ENCODE assay signal across 13 cellular contexts in genomic region chr11:12801976-12802375, GRCh38.
A peak's percentile ranks its signal among the peaks of the same experiment; 100 is the strongest.
DNase-seq lines count a peak whose midpoint lies in the region; ATAC-seq, FAIRE-seq and TF ChIP-seq lines count a peak whose summit lies in the region.
"Had no signal": no experiment of that assay in that cellular context is flagged by ENCODE, and none has a peak within 500 bp of the region (broad histone marks: within the 10 kb centered on the region; RNA-seq: fewer than 3 reads in every experiment).

No MANE protein-coding gene starts in this region.

- no peak for TF ChIP-seq RAD21 in HepG2 (CRISPR knock-in tag; IDR thresholded peaks at IDR 0.05)

- dilution Hi-C loops in mammary epithelial cell (cut with HindIII; ENCODE audit: low sequenced_read_pairs): loop anchor here (5.0 kb wide), 2 partner anchors 60 to 385 kb away; no protein-coding TSS in a partner anchor

- no peaks in the 10 kb centered on the region for H3K27me3 Mint-ChIP-seq in nephron (ENCODE audit: low read depth)

- POLR2A ChIA-PET in HepG2 (lab: Yijun Ruan, JAX): interaction anchor here (2.9 kb wide), 1 partner anchor 43 kb away, joined by 19 read pairs; no protein-coding TSS in a partner anchor

- H3K79me2 ChIP-seq in HepG2 (ENCODE audit: insufficient read depth, low read length): peaks cover 40% of the 10 kb centered on the region
- H3K79me2 ChIP-seq in mammary epithelial cell (ENCODE audit: insufficient read depth, low read length): peaks cover 88% of the 10 kb centered on the region

- 0 out of 5 replicates have a peak, but pooled peaks cover 1 to 2% of the 10 kb centered on the region in 2 experiments for H3K36me3 ChIP-seq in HepG2 (replicated peaks in 1 of 2; ENCODE audit: control insufficient read depth in 1 of 2, insufficient read depth in 2 of 2, low read length in 2 of 2)
- no peaks in the 10 kb centered on the region for H3K36me3 ChIP-seq in right lobe of liver
- H3K36me3 ChIP-seq in mammary epithelial cell (ENCODE audit: insufficient read depth, low read length): no peaks in the 10 kb centered on the region

- H3K27me3 ChIP-seq in HepG2 (ENCODE audit: control insufficient read depth in 1 of 2, insufficient read depth in 2 of 2, low read length in 2 of 2) (no peaks in the 10 kb centered on the region), right lobe of liver (no peaks in the 10 kb centered on the region), mammary epithelial cell (ENCODE audit: insufficient read depth, low read length) (no peaks in the 10 kb centered on the region)

- no TSS peak for BruUV-seq in HepG2 (replicated peaks; lab: Mats Ljungman, UMichigan)
- BruUV-seq in mammary epithelial cell (replicated peaks; lab: Mats Ljungman, UMichigan): no TSS peak

- FAIRE-seq in HepG2 (lab: Jason Lieb, UNC): no peak
- FAIRE-seq: D721Med, urothelium cell line had no signal

- peaks cover 13% of the 10 kb centered on the region for H3K36me3 Mint-ChIP-seq in nephron (ENCODE audit: low read depth)
- H3K36me3 Mint-ChIP-seq: natural killer cell had no signal

- no peak for TF ChIP-seq CTCF in HepG2 (CRISPR knock-in tag; IDR thresholded peaks at IDR 0.05)
- no peak for TF ChIP-seq CTCF in right lobe of liver (IDR thresholded peaks at IDR 0.05)
- TF ChIP-seq CTCF in mammary epithelial cell (conservative IDR thresholded peaks at IDR 0.05 in 1 of 2, IDR thresholded peaks at IDR 0.05 in 1 of 2; ENCODE audit: extremely low read depth in 1 of 2, insufficient read depth in 1 of 2, low read depth in 1 of 2, low read length in 2 of 2): no peak
- TF ChIP-seq CTCF in nephron (IDR thresholded peaks at IDR 0.05; ENCODE audit: unreplicated experiment in 3 of 3): no peak

- H3K4me3 Mint-ChIP-seq in nephron: no peak overlapping the region
- H3K4me3 Mint-ChIP-seq: natural killer cell had no signal

- H3K4me2 ChIP-seq in HepG2 (ENCODE audit: low read depth, low read length) (peak overlapping the region; percentile 28; the same call in 1 of the 2 replicates), mammary epithelial cell (ENCODE audit: insufficient read depth, low read depth, low read length) (peak overlapping the region; percentile 55)

- intact Hi-C loops in HepG2 (cut with micrococcal nuclease; ENCODE audit: unreplicated experiment): loop anchor here (1.0 to 5.0 kb wide), 4 partner anchors 27 to 125 kb away; no protein-coding TSS in a partner anchor
- intact Hi-C loops in right lobe of liver (cut with DNase I): no loop called here
- intact Hi-C loops in mammary epithelial cell (cut with micrococcal nuclease): loop anchor here (1.0 to 5.0 kb wide), 4 partner anchors 31 to 390 kb away; partner anchors contain the start of gene TEAD1
- intact Hi-C loops in left colon (cut with DNase I, micrococcal nuclease): no loop called here

- TF ChIP-seq EP300 in HepG2 (IDR thresholded peaks at IDR 0.05; ENCODE audit: low read depth in 2 of 2, low read length in 2 of 2): no peak
- TF ChIP-seq EP300 in HepG2 (CRISPR knock-in tag; IDR thresholded peaks at IDR 0.05; ENCODE audit: borderline replicate concordance): no peak

- no peak overlapping the region for H2AFZ ChIP-seq in HepG2 (ENCODE audit: low read length)
- H2AFZ ChIP-seq in mammary epithelial cell (ENCODE audit: low read depth, low read length): no peak overlapping the region

- peaks cover 88% of the 10 kb centered on the region for H3K4me1 ChIP-seq in HepG2 (ENCODE audit: insufficient read depth, low read length)
- H3K4me1 ChIP-seq in right lobe of liver: peaks cover 0 to 31% (median 15%) of the 10 kb centered on the region in 4 donors
- H3K4me1 ChIP-seq in mammary epithelial cell (ENCODE audit: insufficient read depth, low read length): peaks cover 79% of the 10 kb centered on the region

- H3K27ac ChIP-seq in HepG2 (ENCODE audit: extremely low read length, insufficient read depth, low read length): peak overlapping the region; percentile 96
- H3K27ac ChIP-seq in right lobe of liver: peak overlapping the region in 1 of 3 donors; percentile 57
- H3K27ac ChIP-seq in mammary epithelial cell (ENCODE audit: insufficient read depth, low read depth, low read length): peak overlapping the region; percentile 96

- H3K9me3 Mint-ChIP-seq in nephron: no peaks in the 10 kb centered on the region
- H3K9me3 Mint-ChIP-seq: natural killer cell had no signal

- in situ Hi-C loops in HepG2 (cut with HindIII; ENCODE audit: extremely low pct_ligation_motif_present, low pct_unique_long_range_greater_than_20kb): no loop called here
- in situ Hi-C loops in mammary epithelial cell (cut with MboI; ENCODE audit: low sequenced_read_pairs in 2 of 2): no loop called here

- H3K9ac ChIP-seq in HepG2 (ENCODE audit: insufficient read depth, low read depth, low read length) (peak overlapping the region; percentile 57), mammary epithelial cell (ENCODE audit: insufficient read depth, low read length) (peak overlapping the region; percentile 39)

- ATAC-seq in HepG2 (no peak), right lobe of liver (no peak), left colon (no peak)
- no peak for ATAC-seq in stimulated activated naive CD8-positive, alpha-beta T cell treated with anti-CD3 and anti-CD28 coated beads, Interleukin-15, Interleukin-2, amounts not matched to agents 100 U/mL and 50 U/mL, for 24 hours
- ATAC-seq: natural killer cell had no signal

- H4K20me1 ChIP-seq in HepG2 (ENCODE audit: insufficient read depth, low read length) (no peaks in the 10 kb centered on the region), mammary epithelial cell (ENCODE audit: insufficient read depth, low read length) (no peaks in the 10 kb centered on the region)

- no peak for TF ChIP-seq POLR2A in HepG2 (IDR thresholded peaks at IDR 0.05; ENCODE audit: insufficient read depth in 1 of 2, low read depth in 2 of 2, low read length in 2 of 2)
- TF ChIP-seq POLR2A in right lobe of liver (IDR thresholded peaks at IDR 0.05): no peak

- no peak overlapping the region for H3K4me3 ChIP-seq in HepG2 (replicated peaks in 1 of 3; ENCODE audit: insufficient read depth in 1 of 3, low read depth in 2 of 3, low read length in 3 of 3)
- no peak overlapping the region for H3K4me3 ChIP-seq in right lobe of liver
- H3K4me3 ChIP-seq in mammary epithelial cell (replicated peaks in 1 of 3; ENCODE audit: insufficient read depth in 1 of 3, low read depth in 2 of 3, low read length in 3 of 3): no peak overlapping the region

- DNase-seq in HepG2 (ENCODE audit: low spot score) (no peak), right lobe of liver (no peak), mammary epithelial cell (peak; percentile 56), left colon (no peak), superior temporal gyrus (ENCODE audit: extremely low spot score) (no peak), NCI-H748 treated with DMSO at 0.1 percent for 48 hours (lab: John Stamatoyannopoulos, UW) (no peak)
- no peak for DNase-seq in stimulated activated naive CD8-positive, alpha-beta T cell treated with anti-CD3 and anti-CD28 coated beads, Interleukin-15, Interleukin-2, amounts not matched to agents 100 U/mL and 50 U/mL, for 24 hours
- DNase-seq: KG1, natural killer cell, NCI-H1694 treated with DMSO at 0.1 percent for 48 hours had no signal

- peaks cover 61% of the 10 kb centered on the region for H3K4me1 Mint-ChIP-seq in nephron
- H3K4me1 Mint-ChIP-seq: natural killer cell had no signal

- 95% methylated on average over 1 of the region's 1 CpG for WGBS in HepG2 (ENCODE audit: low lambda C conversion rate)
- WGBS in right lobe of liver (ENCODE audit: insufficient coverage, low coverage, low lambda C conversion rate, missing lambda C conversion rate): 100% methylated on average over 1 of the region's 1 CpG
- 0% methylated on average over 1 of the region's 1 CpG for WGBS in mammary epithelial cell (ENCODE audit: low coverage, missing lambda C conversion rate)

- H3K9me3 ChIP-seq in HepG2 (ENCODE audit: low read length) (no peaks in the 10 kb centered on the region), right lobe of liver (no peaks in the 10 kb centered on the region), mammary epithelial cell (replicated peaks; ENCODE audit: insufficient read depth, low read length) (no peaks in the 10 kb centered on the region)

- peak overlapping the region; percentile 68 to 96 (median 78) for H3K27ac Mint-ChIP-seq in nephron
- H3K27ac Mint-ChIP-seq: natural killer cell had no signal

- CTCF ChIA-PET in HepG2 (lab: Yijun Ruan, JAX; ENCODE audit: low intra/inter-chr PET ratio, low total read pairs) (no interaction called here), mammary epithelial cell (lab: Charles Lee; ENCODE audit: low non-redundant PET) (no interaction called here)

TF ChIP-seq in HepG2, 621 proteins besides CTCF, POLR2A, EP300 and RAD21 (continues in another document):
- TF ChIP-seq ZNF572 (CRISPR knock-in tag; IDR thresholded peaks at IDR 0.05) (no peak), CEBPZ (IDR thresholded peaks at IDR 0.05; ENCODE audit: low read length) (no peak), ZNF510 (CRISPR knock-in tag; IDR thresholded peaks at IDR 0.05; ENCODE audit: low read depth) (no peak)

Comparison
In these comparisons a context has a peak if more than half of its experiments do, and no peak if none do; other contexts are left out.
1. intact Hi-C loops: an anchor here in HepG2 (1.0 to 5.0 kb wide) and mammary epithelial cell (1.0 to 5.0 kb wide); none called in right lobe of liver and left colon.